ENCODE assay signal across 40 cellular contexts in genomic region chr1:114819869-114820268, GRCh38. TPM values are rescaled to one million over a fixed set of nuclear protein-coding genes. Genes with fewer than 3 reads are reported as not detected.
"Had no signal": no experiment of that assay in that cellular context is flagged by ENCODE, and none has a peak within 500 bp of the region (broad histone marks: within the 10 kb centered on the region; RNA-seq: fewer than 3 reads in every experiment).

No MANE protein-coding gene starts in this region.

- H3K27ac Mint-ChIP-seq: activated B cell treated with CpG ODN at 0.5 μM for 24 hours; activated CD4-positive, alpha-beta memory T cell treated with anti-CD3 and anti-CD28 coated beads for 36 hours; activated CD4-positive, alpha-beta T cell treated with anti-CD3 and anti-CD28 coated beads, Interleukin-2, amount 10 ng/mL, durations not matched to agents 24 days and 14 days; activated CD8-positive, alpha-beta T cell treated with anti-CD3 and anti-CD28 coated beads for 36 hours; activated naive CD4-positive, alpha-beta T cell treated with anti-CD3 and anti-CD28 coated beads for 36 hours; activated naive CD4-positive, alpha-beta T cell treated with anti-CD3 and anti-CD28 coated beads, Interleukin-2, amount 50 U/mL, for 72 hours; activated naive CD8-positive, alpha-beta T cell treated with anti-CD3 and anti-CD28 coated beads for 36 hours; activated T-cell treated with anti-CD3 and anti-CD28 coated beads, Interleukin-2, amount 50 U/mL, for 72 hours; activated T-helper 1 cell treated with anti-CD3 and anti-CD28 coated beads, Interleukin-12 subunit alpha, Interleukin-12 subunit beta, Interleukin-2, Interleukin-4 antibody, amounts not matched to agents 30 ng/mL and 10 ng/mL and 1 ng/mL, durations not matched to agents 14 hours and 24 hours and 36 hours; activated T-helper 17 cell treated with anti-CD3 and anti-CD28 coated beads, Interleukin-2, amount 50 U/mL, for 72 hours; T-helper 1 cell treated with Interleukin-12 subunit alpha and Interleukin-12 subunit beta and Interleukin-4 antibody, amounts not matched to agents 30 μg/mL and 1 μg/mL, for 36 hours; T-helper 2 cell treated with Interferon-gamma antibody and Interleukin-4, amounts not matched to agents 5 μg/mL and 100 μg/mL, for 36 hours had no signal

- H3K9me3 ChIP-seq: adrenal gland, body of pancreas, breast epithelium had no signal

- H3K36me3 Mint-ChIP-seq: activated naive CD8-positive, alpha-beta T cell treated with anti-CD3 and anti-CD28 coated beads for 36 hours had no signal

- H3K4me3 Mint-ChIP-seq: activated B cell treated with CpG ODN at 0.5 μM for 24 hours; activated CD4-positive, alpha-beta memory T cell treated with anti-CD3 and anti-CD28 coated beads for 36 hours; activated CD4-positive, alpha-beta T cell treated with anti-CD3 and anti-CD28 coated beads, Interleukin-2, amount 10 ng/mL, durations not matched to agents 24 days and 14 days; activated CD8-positive, alpha-beta T cell treated with anti-CD3 and anti-CD28 coated beads for 36 hours; activated naive CD4-positive, alpha-beta T cell treated with anti-CD3 and anti-CD28 coated beads for 36 hours; activated naive CD8-positive, alpha-beta T cell treated with anti-CD3 and anti-CD28 coated beads for 36 hours; activated T-cell treated with anti-CD3 and anti-CD28 coated beads, Interleukin-2, amount 50 U/mL, for 4 hours; activated T-cell treated with anti-CD3 and anti-CD28 coated beads, Interleukin-2, amount 50 U/mL, for 72 hours; activated T-helper 1 cell treated with anti-CD3 and anti-CD28 coated beads, Interleukin-12 subunit alpha, Interleukin-12 subunit beta, Interleukin-2, Interleukin-4 antibody, amounts not matched to agents 30 ng/mL and 10 ng/mL and 1 ng/mL, durations not matched to agents 14 hours and 24 hours and 36 hours; activated T-helper 17 cell treated with anti-CD3 and anti-CD28 coated beads, Interleukin-2, amount 50 U/mL, for 72 hours; central memory CD8-positive, alpha-beta T cell; T-helper 1 cell treated with Interleukin-12 subunit alpha and Interleukin-12 subunit beta and Interleukin-4 antibody, amounts not matched to agents 30 μg/mL and 1 μg/mL, for 36 hours; T-helper 2 cell treated with Interferon-gamma antibody and Interleukin-4, amounts not matched to agents 5 μg/mL and 100 μg/mL, for 36 hours had no signal

- H3K4me1 Mint-ChIP-seq: activated B cell treated with CpG ODN at 0.5 μM for 24 hours; activated CD4-positive, alpha-beta T cell treated with anti-CD3 and anti-CD28 coated beads, Interleukin-2, amount 10 ng/mL, durations not matched to agents 24 days and 14 days; activated naive CD8-positive, alpha-beta T cell treated with anti-CD3 and anti-CD28 coated beads for 36 hours; activated T-helper 17 cell treated with anti-CD3 and anti-CD28 coated beads, Interleukin-2, amount 50 U/mL, for 72 hours; central memory CD8-positive, alpha-beta T cell had no signal

- H3K27ac ChIP-seq: adrenal gland, body of pancreas, brain microvascular endothelial cell, breast epithelium, WERI-Rb-1 had no signal

- H3K36me3 ChIP-seq: adrenal gland, brain microvascular endothelial cell, breast epithelium, WERI-Rb-1 had no signal

- ATAC-seq: activated CD8-positive, alpha-beta T cell treated with anti-CD3 and anti-CD28 coated beads for 36 hours; activated naive CD4-positive, alpha-beta T cell treated with anti-CD3 and anti-CD28 coated beads, Interleukin-2, amount 50 U/mL, for 72 hours; activated T-cell treated with anti-CD3 and anti-CD28 coated beads, Interleukin-2, amount 50 U/mL, for 4 hours; activated T-cell treated with anti-CD3 and anti-CD28 coated beads, Interleukin-2, amount 50 U/mL, for 72 hours; activated T-helper 17 cell treated with anti-CD3 and anti-CD28 coated beads, Interleukin-2, amount 50 U/mL, for 72 hours; body of pancreas had no signal

- H3K4me1 ChIP-seq: adrenal gland, body of pancreas, breast epithelium had no signal

- DNase-seq: activated B cell treated with CpG ODN at 0.5 μM for 24 hours; activated CD4-positive, alpha-beta memory T cell treated with anti-CD3 and anti-CD28 coated beads for 36 hours; activated CD4-positive, alpha-beta T cell treated with anti-CD3 and anti-CD28 coated beads for 4 hours; activated CD4-positive, alpha-beta T cell treated with anti-CD3 and anti-CD28 coated beads, Interleukin-2, amount 10 ng/mL, durations not matched to agents 24 days and 14 days; activated CD4-positive, alpha-beta T cell treated with anti-CD3 and anti-CD28 coated beads, Interleukin-2, amount 50 U/mL, for 1 hour; activated CD4-positive, alpha-beta T cell treated with anti-CD3 and anti-CD28 coated beads, Interleukin-2, amount 50 U/mL, for 4 hours; activated CD4-positive, CD25-positive, alpha-beta regulatory T cell treated with anti-CD3 and anti-CD28 coated beads, Interleukin-2, amount 50 U/mL, for 72 hours; activated CD8-positive, alpha-beta memory T cell treated with anti-CD3 and anti-CD28 coated beads, Interleukin-2, amount 50 U/mL, for 4 hours; activated CD8-positive, alpha-beta T cell treated with anti-CD3 and anti-CD28 coated beads for 36 hours; activated effector memory CD4-positive, alpha-beta T cell treated with anti-CD3 and anti-CD28 coated beads, Interleukin-2, amount 50 U/mL, for 16 hours; activated gamma-delta T cell treated with Interleukin-2 at 50 U/mL for 16 hours; activated naive CD4-positive, alpha-beta T cell; activated naive CD4-positive, alpha-beta T cell treated with anti-CD3 and anti-CD28 coated beads for 36 hours; activated naive CD4-positive, alpha-beta T cell treated with anti-CD3 and anti-CD28 coated beads, Interleukin-2, amount 50 U/mL, for 16 hours; activated naive CD8-positive, alpha-beta T cell treated with anti-CD3 and anti-CD28 coated beads for 36 hours; activated T-cell treated with anti-CD3 and anti-CD28 coated beads for 4 hours; activated T-cell treated with anti-CD3 and anti-CD28 coated beads, Interleukin-2, amount 50 U/mL, for 1 hour; activated T-cell treated with anti-CD3 and anti-CD28 coated beads, Interleukin-2, amount 50 U/mL, for 4 hours; activated T-cell treated with anti-CD3 and anti-CD28 coated beads, Interleukin-2, amount 50 U/mL, for 72 hours; adrenal gland; amniotic stem cell; aorta; body of pancreas; brain microvascular endothelial cell; cerebellar nuclear complex; T-helper 1 cell; T-helper 2 cell; T-helper 9 cell; WERI-Rb-1 had no signal

- H3K27me3 ChIP-seq: adrenal gland, body of pancreas, brain microvascular endothelial cell had no signal

- H3K4me3 ChIP-seq: adrenal gland, body of pancreas, breast epithelium had no signal

RNA-seq across cellular contexts. Expression of gene SYCP1, which starts 34.8 kb away (rescaled TPM):
- total RNA-seq: activated B cell treated with CpG ODN at 0.5 μM for 24 hours; activated CD4-positive, alpha-beta memory T cell treated with anti-CD3 and anti-CD28 coated beads for 36 hours; activated CD4-positive, alpha-beta T cell treated with anti-CD3 and anti-CD28 coated beads, Interleukin-2, amount 10 ng/mL, durations not matched to agents 24 days and 14 days; activated CD8-positive, alpha-beta memory T cell treated with anti-CD3 and anti-CD28 coated beads for 36 hours; activated CD8-positive, alpha-beta T cell treated with anti-CD3 and anti-CD28 coated beads for 36 hours; activated naive CD4-positive, alpha-beta T cell treated with anti-CD3 and anti-CD28 coated beads for 36 hours; activated naive CD4-positive, alpha-beta T cell treated with anti-CD3 and anti-CD28 coated beads, Interleukin-2, amount 50 U/mL, for 72 hours; activated naive CD8-positive, alpha-beta T cell treated with anti-CD3 and anti-CD28 coated beads for 36 hours; activated T-cell treated with anti-CD3 and anti-CD28 coated beads, Interleukin-2, amount 50 U/mL, for 4 hours; activated T-cell treated with anti-CD3 and anti-CD28 coated beads, Interleukin-2, amount 50 U/mL, for 72 hours; activated T-helper 1 cell treated with anti-CD3 and anti-CD28 coated beads, Interleukin-12 subunit alpha, Interleukin-12 subunit beta, Interleukin-2, Interleukin-4 antibody, amounts not matched to agents 30 ng/mL and 10 ng/mL and 1 ng/mL, durations not matched to agents 14 hours and 24 hours and 36 hours; activated T-helper 17 cell treated with anti-CD3 and anti-CD28 coated beads, Interleukin-2, amount 50 U/mL, for 72 hours; adrenal gland; aorta; astrocyte; body of pancreas; cardiac septum; chondrocyte had no signal
- polyA plus RNA-seq: aorta had no signal
